ENCODE assay signal across 15 cellular contexts in genomic region chr16:57484515-57485005, GRCh38. TPM values are rescaled to one million over a fixed set of nuclear protein-coding genes. Genes with fewer than 3 reads are reported as not detected.
DNase-seq lines count a peak whose midpoint lies in the region; ATAC-seq, FAIRE-seq and TF ChIP-seq lines count a peak whose summit lies in the region.
"Had no signal": no experiment of that assay in that cellular context is flagged by ENCODE, and none has a peak within 500 bp of the region (broad histone marks: within the 10 kb centered on the region; RNA-seq: fewer than 3 reads in every experiment).

No MANE protein-coding gene starts in this region.

- H4K20me1 ChIP-seq in H1 (replicated peaks in 1 of 2; ENCODE audit: control insufficient read depth in 1 of 2, insufficient read depth in 2 of 2, low read length in 2 of 2), result no peaks in the 10 kb centered on the region

- H3K56ac ChIP-seq in H1 (replicated peaks; ENCODE audit: insufficient read length, low read depth, low read length), result no peak overlapping the region

- H3K18ac ChIP-seq in H1 (ENCODE audit: extremely low read depth, low read length), result no peak overlapping the region

- no peaks in the 10 kb centered on the region for H3K79me1 ChIP-seq in H1 (ENCODE audit: low read depth, low read length)

- peak overlapping the region; percentile 29 for H4K8ac ChIP-seq in H1 (ENCODE audit: extremely low read depth, insufficient read depth, low read length)

- no peak for TF ChIP-seq RAD21 in H1 (IDR thresholded peaks at IDR 0.05 in 1 of 2, conservative IDR thresholded peaks at IDR 0.05 in 1 of 2; ENCODE audit: low read depth in 2 of 2, low read length in 2 of 2)

- no peaks in the 10 kb centered on the region for H3K36me3 Mint-ChIP-seq in neural crest cell (ENCODE audit: low read depth)

- H3K4me1 Mint-ChIP-seq in neural crest cell, result peaks cover 22% of the 10 kb centered on the region

- H2BK120ac ChIP-seq in H1 (replicated peaks; ENCODE audit: low read depth, low read length), result no peak overlapping the region

- intact Hi-C loops in left ventricle myocardium superior (cut with micrococcal nuclease), result no loop called here

- H3K23ac ChIP-seq in H1 (ENCODE audit: insufficient read length), result no peak overlapping the region

- H3K9me3 Mint-ChIP-seq in neural crest cell, result no peaks in the 10 kb centered on the region

- no peak overlapping the region for H2BK5ac ChIP-seq in H1 (ENCODE audit: low read depth, low read length)

- H3K36me3 ChIP-seq in cardiac muscle cell (peaks cover 17% of the 10 kb centered on the region), H1 (ENCODE audit: control insufficient read depth in 2 of 4, insufficient read depth in 4 of 4, low read length in 3 of 4) (no peaks in the 10 kb centered on the region)
- H3K36me3 ChIP-seq: breast epithelium, Peyer's patch had no signal

- H3K4ac ChIP-seq in H1 (replicated peaks; ENCODE audit: insufficient read length, low read depth, low read length), result no peak overlapping the region

- H3K14ac ChIP-seq in H1 (ENCODE audit: insufficient read length), result no peak overlapping the region

- POLR2A ChIA-PET in H1 (lab: Charles Lee; ENCODE audit: partially characterized antibody), result interaction anchor here (0.8 to 1.8 kb wide), 5 partner anchors 10 to 53 kb away, joined by 3 to 6 read pairs (median 4); no protein-coding TSS in a partner anchor

- H2BK20ac ChIP-seq in H1 (ENCODE audit: low read length), result no peak overlapping the region

- H3K27ac ChIP-seq in cardiac muscle cell, result peak overlapping the region; percentile 95
- H3K27ac ChIP-seq in H1 (ENCODE audit: low read depth, low read length), result no peak overlapping the region

- no peak overlapping the region for H4K91ac ChIP-seq in H1 (replicated peaks; ENCODE audit: insufficient read length, low read length)

- no peak overlapping the region for H4K5ac ChIP-seq in H1 (ENCODE audit: insufficient read length, low read depth, low read length)

- no peak overlapping the region for H2AFZ ChIP-seq in H1 (ENCODE audit: low read length)

- H3K9me3 ChIP-seq in cardiac muscle cell (ENCODE audit: low read depth) (no peaks in the 10 kb centered on the region), H1 (ENCODE audit: insufficient read depth in 2 of 2, low read depth in 1 of 2, low read length in 1 of 2) (peaks cover 3 to 4% of the 10 kb centered on the region in 2 experiments; a peak in 1 of 4 replicates)
- H3K9me3 ChIP-seq: breast epithelium, Peyer's patch had no signal

- DNase-seq in cardiac muscle cell (ENCODE audit: low read depth in 1 of 2, low spot score in 1 of 2) (no peak), left ventricle myocardium superior (no peak), H1 (ENCODE audit: low read depth in 1 of 2, low spot score in 2 of 2) (no peak), neural crest cell (ENCODE audit: low read depth, low spot score) (no peak), ecto neural progenitor cell (ENCODE audit: low spot score) (no peak)
- DNase-seq: activated naive CD4-positive, alpha-beta T cell treated with anti-CD3 and anti-CD28 coated beads, Interleukin-2, amount 50 U/mL, for 16 hours; NCI-H526 treated with DMSO at 0.1 percent for 48 hours; stimulated activated naive CD4-positive, alpha-beta T cell treated with Interleukin-2 at 50 U/mL for 16 hours; SW 1271 had no signal

- no peak for TF ChIP-seq POLR2A in H1 (IDR thresholded peaks at IDR 0.05; ENCODE audit: control extremely low read depth in 1 of 2, low read depth in 2 of 2, low read length in 2 of 2)

- CTCF ChIA-PET in H1 (lab: Charles Lee; ENCODE audit: partially characterized antibody), result interaction anchor here (1.7 to 14.6 kb wide), 2 partner anchors 23 to 33 kb away, joined by 7 to 144 read pairs; partner anchors contain the start of gene POLR2C

- peaks cover 6% of the 10 kb centered on the region for H3K27me3 Mint-ChIP-seq in neural crest cell (ENCODE audit: low read depth)

- H2BK15ac ChIP-seq in H1 (ENCODE audit: low read length), result no peak overlapping the region

- TF ChIP-seq CTCF in cardiac muscle cell (IDR thresholded peaks at IDR 0.05; ENCODE audit: low read depth, low read length) (no peak), H1 (IDR thresholded peaks at IDR 0.05; ENCODE audit: control extremely low read depth in 1 of 3, insufficient read depth in 1 of 3, low read depth in 1 of 3, low read length in 3 of 3) (no peak), neural crest cell (conservative IDR thresholded peaks at IDR 0.05) (no peak)

- H3K4me1 ChIP-seq in cardiac muscle cell (ENCODE audit: low read depth), result peaks cover 48% of the 10 kb centered on the region
- peaks cover 0 to 22% (median 11%) of the 10 kb centered on the region in 4 experiments; a peak in 6 of 7 replicates for H3K4me1 ChIP-seq in H1 (replicated peaks in 1 of 4; ENCODE audit: control insufficient read depth in 3 of 4, insufficient read depth in 4 of 4, low read length in 3 of 4)

- H3K4me3 ChIP-seq in cardiac muscle cell, result peak overlapping the region; percentile 100
- no peak overlapping the region for H3K4me3 ChIP-seq in H1 (ENCODE audit: extremely low read depth in 1 of 4, insufficient read depth in 2 of 4, low read depth in 3 of 4, low read length in 4 of 4)

- no peak overlapping the region for H3K9ac ChIP-seq in H1 (replicated peaks in 1 of 4; ENCODE audit: extremely low read depth in 1 of 4, low read depth in 3 of 4, low read length in 3 of 4)

- peaks cover 10% of the 10 kb centered on the region; the same call in 1 of the 2 replicates for H3K23me2 ChIP-seq in H1 (ENCODE audit: low read depth, low read length)

- no peak for FAIRE-seq in H1 (lab: Jason Lieb, UNC)
- FAIRE-seq: small intestine had no signal

- ATAC-seq in left ventricle myocardium superior (no peak), HG02623 (IDR thresholded peaks at IDR 0.05; ENCODE audit: unreplicated experiment) (no peak), GM19023 (IDR thresholded peaks at IDR 0.05; ENCODE audit: unreplicated experiment) (no peak), HG03460 (IDR thresholded peaks at IDR 0.05; ENCODE audit: unreplicated experiment) (no peak)

- H3K79me2 ChIP-seq in H1 (ENCODE audit: control insufficient read depth in 1 of 2, insufficient read depth in 2 of 2, low read length in 2 of 2), result no peaks in the 10 kb centered on the region

- H3K4me2 ChIP-seq in H1 (ENCODE audit: insufficient read depth in 1 of 2, low read depth in 2 of 2, low read length in 2 of 2), result no peak overlapping the region; a peak in 1 of 4 replicates

- H3K27ac Mint-ChIP-seq in neural crest cell (ENCODE audit: unreplicated experiment), result no peak overlapping the region

- H2AK5ac ChIP-seq in H1 (ENCODE audit: low read depth, low read length), result no peak overlapping the region

- no peak for TF ChIP-seq EP300 in H1 (IDR thresholded peaks at IDR 0.05; ENCODE audit: borderline replicate concordance in 1 of 2, low read depth in 2 of 2, low read length in 2 of 2)

- H3K27me3 ChIP-seq in cardiac muscle cell (no peaks in the 10 kb centered on the region), H1 (replicated peaks in 1 of 4; ENCODE audit: control insufficient read depth in 3 of 4, extremely low read depth in 1 of 4, insufficient read depth in 3 of 4, low read length in 3 of 4) (peaks cover 0 to 12% (median 4%) of the 10 kb centered on the region in 4 experiments; a peak in 4 of 7 replicates)
- H3K27me3 ChIP-seq: breast epithelium, Peyer's patch had no signal

- WGBS in H1 (ENCODE audit: extremely low coverage in 1 of 2, insufficient coverage in 1 of 2, insufficient read length in 1 of 2, insufficient replicate concordance in 2 of 2, low coverage in 1 of 2, low lambda C conversion rate in 2 of 2, missing lambda C conversion rate in 1 of 2), 2 experiments, result 89% methylated on average over 8 of the region's 8 CpGs; no CpG with 5 or more reads in 1 of the 2 experiments

- no peak overlapping the region for H2BK12ac ChIP-seq in H1 (ENCODE audit: low read depth, low read length)

- peak overlapping the region; percentile 89 for H3K4me3 Mint-ChIP-seq in neural crest cell

RNA-seq across cellular contexts. Expression of gene DOK4, which starts 1.7 kb away (rescaled TPM):
- total RNA-seq in cardiac muscle cell (1,502 and 2,409 TPM in 2 replicates), left ventricle myocardium superior (9.1 TPM), neural crest cell (20.4 and 22.7 TPM in 2 replicates)
- polyA plus RNA-seq in cardiac muscle cell (1,563 and 2,826 TPM in 2 replicates), H1 (2011; rRNA removed) (24.0 and 29.5 TPM in 2 replicates)
- 28.9 and 29.9 TPM in 2 replicates for total RNA-seq in H1 (2021; fragmentation: NEBNext Ultra II Directional; extraction: Animal tissue kit (Norgen Biotek cat#: 25700))
- 30.4 TPM for polyA plus RNA-seq in H1 (2011; cell fraction: cytosol; rRNA removed)
- 46.7 TPM for polyA plus RNA-seq in H1 (2011; cell fraction: nucleus; rRNA removed)
- polyA plus RNA-seq in H1 (2012, experiment 1 of 2), result 20.5 to 27.4 TPM (median 25.8 TPM) in 4 replicates
- polyA plus RNA-seq in H1 (2012, experiment 2 of 2), result 20.5 TPM
- 13.6 TPM for polyA plus RNA-seq in H1 (2013, experiment 1 of 2)
- 13.6 TPM for polyA plus RNA-seq in H1 (2013, experiment 2 of 2)
- 24.3 and 27.0 TPM in 2 replicates for polyA minus RNA-seq in H1 (2011; rRNA and poly(A)+ RNA removed)
- polyA minus RNA-seq in H1 (2011; cell fraction: cytosol; rRNA and poly(A)+ RNA removed), result 14.3 TPM
- 11.3 TPM for polyA minus RNA-seq in H1 (2011; cell fraction: nucleus; rRNA and poly(A)+ RNA removed)

RNA-seq across cellular contexts. Expression of gene POLR2C, which starts 22.1 kb away (rescaled TPM):
- total RNA-seq in cardiac muscle cell (126 and 164 TPM in 2 replicates), left ventricle myocardium superior (37.3 TPM), neural crest cell (74.0 and 77.5 TPM in 2 replicates)
- polyA plus RNA-seq in cardiac muscle cell (80.0 and 83.5 TPM in 2 replicates), H1 (2011; rRNA removed) (132 and 149 TPM in 2 replicates)
- 71.2 and 72.5 TPM in 2 replicates for total RNA-seq in H1 (2021; fragmentation: NEBNext Ultra II Directional; extraction: Animal tissue kit (Norgen Biotek cat#: 25700))
- 174 TPM for polyA plus RNA-seq in H1 (2011; cell fraction: cytosol; rRNA removed)
- 155 TPM for polyA plus RNA-seq in H1 (2011; cell fraction: nucleus; rRNA removed)
- polyA plus RNA-seq in H1 (2012, experiment 1 of 2), result 73.1 to 103 TPM (median 99.7 TPM) in 4 replicates
- polyA plus RNA-seq in H1 (2012, experiment 2 of 2), result 88.7 TPM
- polyA plus RNA-seq in H1 (2013, experiment 1 of 2), result 41.8 TPM
- polyA plus RNA-seq in H1 (2013, experiment 2 of 2), result 43.3 TPM
- polyA minus RNA-seq in H1 (2011; rRNA and poly(A)+ RNA removed), result 234 and 245 TPM in 2 replicates
- 126 TPM for polyA minus RNA-seq in H1 (2011; cell fraction: cytosol; rRNA and poly(A)+ RNA removed)
- polyA minus RNA-seq in H1 (2011; cell fraction: nucleus; rRNA and poly(A)+ RNA removed), result 89.2 TPM

RNA-seq across cellular contexts. Expression of gene COQ9, which starts 37.3 kb away (rescaled TPM):
- total RNA-seq in cardiac muscle cell (111 and 115 TPM in 2 replicates), left ventricle myocardium superior (205 TPM), neural crest cell (41.7 and 46.8 TPM in 2 replicates)
- polyA plus RNA-seq in cardiac muscle cell (147 and 152 TPM in 2 replicates), H1 (2011; rRNA removed) (47.9 and 60.3 TPM in 2 replicates)
- 31.7 and 33.3 TPM in 2 replicates for total RNA-seq in H1 (2021; fragmentation: NEBNext Ultra II Directional; extraction: Animal tissue kit (Norgen Biotek cat#: 25700))
- polyA plus RNA-seq in H1 (2011; cell fraction: cytosol; rRNA removed), result 64.5 TPM
- polyA plus RNA-seq in H1 (2011; cell fraction: nucleus; rRNA removed), result 77.8 TPM
- 35.5 to 44.0 TPM (median 38.3 TPM) in 4 replicates for polyA plus RNA-seq in H1 (2012, experiment 1 of 2)
- 36.3 TPM for polyA plus RNA-seq in H1 (2012, experiment 2 of 2)
- 29.5 TPM for polyA plus RNA-seq in H1 (2013, experiment 1 of 2)
- polyA plus RNA-seq in H1 (2013, experiment 2 of 2), result 29.6 TPM
- 46.9 and 50.7 TPM in 2 replicates for polyA minus RNA-seq in H1 (2011; rRNA and poly(A)+ RNA removed)
- 25.1 TPM for polyA minus RNA-seq in H1 (2011; cell fraction: cytosol; rRNA and poly(A)+ RNA removed)
- polyA minus RNA-seq in H1 (2011; cell fraction: nucleus; rRNA and poly(A)+ RNA removed), result 25.1 TPM

RNA-seq across cellular contexts. Expression of gene CIAPIN1, which starts 37.4 kb away (rescaled TPM):
- total RNA-seq in cardiac muscle cell (65.5 and 74.2 TPM in 2 replicates), left ventricle myocardium superior (52.2 TPM), neural crest cell (97.2 and 103 TPM in 2 replicates)
- polyA plus RNA-seq in cardiac muscle cell (139 and 156 TPM in 2 replicates), H1 (2011; rRNA removed) (64.0 and 76.8 TPM in 2 replicates)
- total RNA-seq in H1 (2021; fragmentation: NEBNext Ultra II Directional; extraction: Animal tissue kit (Norgen Biotek cat#: 25700)), result 83.6 and 90.7 TPM in 2 replicates
- 74.2 TPM for polyA plus RNA-seq in H1 (2011; cell fraction: cytosol; rRNA removed)
- polyA plus RNA-seq in H1 (2011; cell fraction: nucleus; rRNA removed), result 56.1 TPM
- polyA plus RNA-seq in H1 (2012, experiment 1 of 2), result 72.0 to 81.5 TPM (median 74.4 TPM) in 4 replicates
- 84.8 TPM for polyA plus RNA-seq in H1 (2012, experiment 2 of 2)
- polyA plus RNA-seq in H1 (2013, experiment 1 of 2), result 45.2 TPM
- 43.4 TPM for polyA plus RNA-seq in H1 (2013, experiment 2 of 2)
- polyA minus RNA-seq in H1 (2011; rRNA and poly(A)+ RNA removed), result 71.0 and 75.1 TPM in 2 replicates
- polyA minus RNA-seq in H1 (2011; cell fraction: cytosol; rRNA and poly(A)+ RNA removed), result 26.4 TPM
- polyA minus RNA-seq in H1 (2011; cell fraction: nucleus; rRNA and poly(A)+ RNA removed), result 30.0 TPM

RNA-seq across cellular contexts. Expression of gene CCDC102A, which starts 51.8 kb away (rescaled TPM):
- total RNA-seq in cardiac muscle cell (41.3 and 51.9 TPM in 2 replicates), left ventricle myocardium superior (13.2 TPM), neural crest cell (6.4 and 8.6 TPM in 2 replicates)
- polyA plus RNA-seq in cardiac muscle cell (30.1 and 43.8 TPM in 2 replicates), H1 (2011; rRNA removed) (7.5 and 10.5 TPM in 2 replicates)
- 3.5 and 4.0 TPM in 2 replicates for total RNA-seq in H1 (2021; fragmentation: NEBNext Ultra II Directional; extraction: Animal tissue kit (Norgen Biotek cat#: 25700))
- polyA plus RNA-seq in H1 (2011; cell fraction: cytosol; rRNA removed), result 7.6 TPM
- 9.3 TPM for polyA plus RNA-seq in H1 (2011; cell fraction: nucleus; rRNA removed)
- 2.3 to 5.0 TPM (median 4.0 TPM) in 4 replicates for polyA plus RNA-seq in H1 (2012, experiment 1 of 2)
- 4.5 TPM for polyA plus RNA-seq in H1 (2012, experiment 2 of 2)
- polyA plus RNA-seq in H1 (2013, experiment 1 of 2), result 1.3 TPM
- 1.3 TPM for polyA plus RNA-seq in H1 (2013, experiment 2 of 2)
- polyA minus RNA-seq in H1 (2011; rRNA and poly(A)+ RNA removed), result 1.7 and 1.9 TPM in 2 replicates
- 2.7 TPM for polyA minus RNA-seq in H1 (2011; cell fraction: cytosol; rRNA and poly(A)+ RNA removed)
- polyA minus RNA-seq in H1 (2011; cell fraction: nucleus; rRNA and poly(A)+ RNA removed), result 2.6 TPM

Comparison
In these comparisons a context has a peak if more than half of its experiments do, and no peak if none do; other contexts are left out.
1. RNA of gene DOK4, which starts 1.7 kb away (total RNA-seq): 1,502 to 2,409 TPM in cardiac muscle cell; 28.9 to 29.9 TPM in H1, 20.4 to 22.7 TPM in neural crest cell and 9.1 TPM in left ventricle myocardium superior (single experiment); every median in the first group is over 10 times any median in the second.